ENCODE assay signal across 8 cellular contexts in genomic region chr2:224369028-224369632, GRCh38. TPM values are rescaled to one million over a fixed set of nuclear protein-coding genes. Genes with fewer than 3 reads are reported as not detected.
A peak's percentile ranks its signal among the peaks of the same experiment; 100 is the strongest.
DNase-seq lines count a peak whose midpoint lies in the region; ATAC-seq, FAIRE-seq and TF ChIP-seq lines count a peak whose summit lies in the region.

No MANE protein-coding gene starts in this region.

- FAIRE-seq in D721Med (lab: Jason Lieb, UNC) = peak; percentile 90

- H3K27me3 ChIP-seq in H7 (ENCODE audit: control insufficient read depth, insufficient read depth, low read length) = no peaks in the 10 kb centered on the region; the same call in 1 of the 2 replicates

- intact Hi-C loops in mucosa of descending colon (cut with DNase I, micrococcal nuclease) = no loop called here

- H3K36me3 ChIP-seq in H7 (replicated peaks; ENCODE audit: control insufficient read depth, insufficient read depth, low read length) (no peaks in the 10 kb centered on the region), mucosa of descending colon (ENCODE audit: low read depth) (no peaks in the 10 kb centered on the region)

- TF ChIP-seq CTCF in D721Med (IDR thresholded peaks at IDR 0.05; ENCODE audit: insufficient read depth, missing control alignments) = peak; percentile 65
- TF ChIP-seq CTCF in choroid plexus epithelial cell (conservative IDR thresholded peaks at IDR 0.05; ENCODE audit: low read depth, low read length) = peak; percentile 56
- peak; percentile 8 for TF ChIP-seq CTCF in mucosa of descending colon (IDR thresholded peaks at IDR 0.05)

- H3K4me3 ChIP-seq in H7 (ENCODE audit: insufficient read depth, low read depth, low read length) (no peak overlapping the region), choroid plexus epithelial cell (ENCODE audit: low read depth, low read length) (no peak overlapping the region), mucosa of descending colon (no peak overlapping the region)

- DNase-seq in D721Med (ENCODE audit: insufficient read length, low spot score) (no peak), H7 (peak; percentile 52), NCI-H82 (lab: John Stamatoyannopoulos, UW) (peak; percentile 83), choroid plexus epithelial cell (ENCODE audit: low read depth) (peak; percentile 68), mucosa of descending colon (peak in 1 of 3 donors; percentile 51), GM19240 (ENCODE audit: insufficient read length, low spot score) (no peak)
- DNase-seq in stimulated activated CD8-positive, alpha-beta memory T cell treated with anti-CD3 and anti-CD28 coated beads, Interleukin-4, amount 100 ng/mL, for 48 hours = no peak
- no peak for DNase-seq in activated effector memory CD4-positive, alpha-beta T cell treated with Interleukin-2 at 50 U/mL for 16 hours

- no peaks in the 10 kb centered on the region for H3K4me1 ChIP-seq in mucosa of descending colon (ENCODE audit: low read depth)

- no peaks in the 10 kb centered on the region for H3K9me3 ChIP-seq in mucosa of descending colon

- ATAC-seq in mucosa of descending colon = peak; percentile 63

RNA-seq across cellular contexts. Expression of gene FAM124B, which starts 32.8 kb away (rescaled TPM):
- 0.22 and 0.31 TPM in 2 replicates for total RNA-seq in H7 (2014; rRNA removed; shearing (Covaris generic))
- total RNA-seq in mucosa of descending colon = 1 to 10 TPM in 1 of 3 donors, under 1 TPM in 2; 0.43 to 1.4 (median 0.55) TPM

Comparison
In these comparisons a context has a peak if more than half of its experiments do, and no peak if none do; other contexts are left out.
1. DNase-seq: peak in H7 (single experiment), NCI-H82 (single experiment) and choroid plexus epithelial cell (single experiment); none in D721Med (single experiment), stimulated activated CD8-positive, alpha-beta memory T cell treated with anti-CD3 and anti-CD28 coated beads, Interleukin-4, amount 100 ng/mL, for 48 hours (single experiment), GM19240 (single experiment) and activated effector memory CD4-positive, alpha-beta T cell treated with Interleukin-2 at 50 U/mL for 16 hours (single experiment).
2. CTCF ChIP-seq: peak in every context shown above with its lines; median percentile 65 in D721Med; 56 in choroid plexus epithelial cell; 8 in mucosa of descending colon.